Comparison of ENCODE assay signal across 24 cellular contexts in the genomic region with DNA sequence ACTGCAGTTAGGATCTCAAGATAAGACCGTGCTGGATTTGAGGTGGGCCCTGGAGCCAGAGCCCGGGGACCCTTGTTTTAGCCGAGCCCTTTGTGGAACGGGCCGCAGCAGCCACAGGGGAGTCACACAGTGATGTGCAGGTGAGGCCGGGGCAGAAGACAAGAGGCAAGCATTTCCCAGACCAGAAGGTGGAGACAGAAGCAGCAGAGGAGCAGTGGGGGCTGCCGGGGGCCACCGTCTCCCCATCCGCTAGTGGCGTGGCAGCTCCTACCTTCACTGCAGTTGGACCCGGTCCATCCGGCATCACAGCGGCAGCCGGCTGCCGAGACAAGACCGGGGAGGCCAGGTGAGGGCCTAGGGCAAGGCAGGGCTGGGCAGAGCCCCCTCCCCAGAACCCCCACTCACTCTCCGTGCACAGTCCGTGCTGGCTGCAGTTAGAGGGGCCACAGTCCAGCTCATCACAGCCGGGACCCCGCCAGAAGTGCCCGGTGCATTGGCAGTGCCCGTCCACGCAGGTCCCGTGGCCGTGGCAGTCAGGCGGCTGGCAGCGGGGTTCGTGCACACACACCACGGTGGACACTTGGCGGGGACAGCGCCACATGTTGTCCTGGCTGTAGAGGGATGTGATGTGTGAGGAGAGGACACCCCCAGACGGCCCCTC. TPM values are rescaled to one million over a fixed set of nuclear protein-coding genes. Genes with fewer than 3 reads are reported as not detected.
"Had no signal": no experiment of that assay in that cellular context is flagged by ENCODE, and none has a peak within 500 bp of the region (broad histone marks: within the 10 kb centered on the region; RNA-seq: fewer than 3 reads in every experiment).

No MANE protein-coding gene starts in this region.

- ATAC-seq: gastrocnemius medialis; left colon; naive thymus-derived CD4-positive, alpha-beta T cell; upper lobe of right lung had no signal

- H3K27ac ChIP-seq: gastrocnemius medialis, spleen, upper lobe of right lung had no signal

- H3K27me3 ChIP-seq: gastrocnemius medialis, spleen, upper lobe of right lung had no signal

- DNase-seq: activated CD4-positive, alpha-beta memory T cell treated with anti-CD3 and anti-CD28 coated beads, Interleukin-2, amount 10 ng/mL, durations not matched to agents 7 days and 5 days; activated CD4-positive, alpha-beta T cell treated with anti-CD3 and anti-CD28 coated beads, Interleukin-2, amount 10 ng/mL, durations not matched to agents 24 days and 14 days; activated CD4-positive, CD25-positive, alpha-beta regulatory T cell treated with anti-CD3 and anti-CD28 coated beads, Interleukin-2, amount 50 U/mL, for 72 hours; activated CD8-positive, alpha-beta memory T cell treated with anti-CD3 and anti-CD28 coated beads, Interleukin-2, amount 50 U/mL, for 48 hours; activated gamma-delta T cell; activated naive CD4-positive, alpha-beta T cell treated with anti-CD3 and anti-CD28 coated beads, Interleukin-2, amount 10 ng/mL, durations not matched to agents 7 days and 5 days; activated naive CD8-positive, alpha-beta T cell treated with anti-CD3 and anti-CD28 coated beads, Interleukin-2, amount 10 ng/mL, durations not matched to agents 7 days and 5 days; activated T-cell treated with anti-CD3 and anti-CD28 coated beads, Interleukin-2, amount 50 U/mL, for 24 hours; effector CD8-positive, alpha-beta T cell; erythroblast; gastrocnemius medialis; glutamatergic neuron; left colon; midbrain; naive thymus-derived CD4-positive, alpha-beta T cell; nucleus accumbens; right cardiac atrium; spleen; stimulated activated naive CD4-positive, alpha-beta T cell; T-helper 2 cell; upper lobe of right lung had no signal

- H3K36me3 ChIP-seq: upper lobe of right lung had no signal

- H3K9me3 ChIP-seq: gastrocnemius medialis, spleen, upper lobe of right lung had no signal

- H3K4me3 ChIP-seq: gastrocnemius medialis, spleen, upper lobe of right lung had no signal

RNA-seq across cellular contexts. Expression of a gene that starts 38.1 kb away (rescaled TPM):
- total RNA-seq: activated CD4-positive, alpha-beta memory T cell treated with anti-CD3 and anti-CD28 coated beads, Interleukin-2, amount 10 ng/mL, durations not matched to agents 7 days and 5 days; activated CD4-positive, alpha-beta T cell treated with anti-CD3 and anti-CD28 coated beads, Interleukin-2, amount 10 ng/mL, durations not matched to agents 24 days and 14 days; activated naive CD8-positive, alpha-beta T cell treated with anti-CD3 and anti-CD28 coated beads, Interleukin-2, amount 10 ng/mL, durations not matched to agents 7 days and 5 days; chondrocyte; gastrocnemius medialis; naive thymus-derived CD4-positive, alpha-beta T cell had no signal
- polyA plus RNA-seq: keratinocyte; naive thymus-derived CD4-positive, alpha-beta T cell; neural cell had no signal
